In the genomic region with DNA sequence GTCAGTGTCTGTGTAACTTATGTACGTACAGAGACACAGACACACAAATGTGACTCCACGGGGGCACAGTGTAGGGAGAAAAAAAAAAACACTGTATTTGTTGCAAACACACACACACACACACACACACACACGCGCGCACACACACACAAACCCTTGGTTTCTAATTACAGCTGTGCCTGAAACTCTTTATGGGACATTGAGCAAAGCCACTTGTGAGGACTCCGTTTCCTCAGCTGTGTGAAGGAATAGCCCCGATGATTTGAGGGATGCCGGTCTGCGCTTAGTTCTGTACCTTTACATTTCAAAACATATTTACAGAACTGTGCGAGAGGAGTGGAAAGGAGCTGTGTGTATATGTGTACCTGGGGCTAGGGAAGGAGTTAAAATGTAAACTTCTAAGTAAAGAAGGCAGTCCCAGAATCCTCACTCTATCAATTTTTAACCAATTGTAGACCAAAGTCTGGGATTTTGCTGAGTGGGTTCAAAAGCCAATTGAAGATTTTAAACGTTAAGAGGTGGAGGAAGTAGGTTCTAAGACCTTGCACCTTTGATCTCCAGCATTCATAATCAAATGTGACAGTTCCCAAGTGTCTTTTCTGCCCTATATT, we compare ENCODE assay signal across 1 cellular context.
TF ChIP-seq lines count a peak whose summit lies in the region.

No MANE protein-coding gene starts in this region.

TF ChIP-seq in HepG2, 621 proteins besides CTCF, POLR2A, EP300 and RAD21 (continued from another document and continues in another):
- TF ChIP-seq, protein P1, sequence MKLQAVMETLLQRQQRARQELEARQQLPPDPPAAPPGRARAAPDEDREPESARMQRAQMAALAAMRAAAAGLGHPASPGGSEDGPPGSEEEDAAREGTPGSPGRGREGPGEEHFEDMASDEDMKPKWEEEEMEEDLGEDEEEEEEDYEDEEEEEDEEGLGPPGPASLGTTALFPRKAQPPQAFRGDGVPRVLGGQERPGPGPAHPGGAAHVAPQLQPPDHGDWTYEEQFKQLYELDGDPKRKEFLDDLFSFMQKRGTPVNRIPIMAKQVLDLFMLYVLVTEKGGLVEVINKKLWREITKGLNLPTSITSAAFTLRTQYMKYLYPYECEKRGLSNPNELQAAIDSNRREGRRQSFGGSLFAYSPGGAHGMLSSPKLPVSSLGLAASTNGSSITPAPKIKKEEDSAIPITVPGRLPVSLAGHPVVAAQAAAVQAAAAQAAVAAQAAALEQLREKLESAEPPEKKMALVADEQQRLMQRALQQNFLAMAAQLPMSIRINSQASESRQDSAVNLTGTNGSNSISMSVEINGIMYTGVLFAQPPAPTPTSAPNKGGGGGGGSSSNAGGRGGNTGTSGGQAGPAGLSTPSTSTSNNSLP (IDR thresholded peaks at IDR 0.05; ENCODE audit: low read depth, low read length) = no peak
- TF ChIP-seq ZNF75D (CRISPR knock-in tag; IDR thresholded peaks at IDR 0.05; ENCODE audit: borderline replicate concordance) (no peak), RFX3 (CRISPR knock-in tag; IDR thresholded peaks at IDR 0.05) (no peak), NFRKB (IDR thresholded peaks at IDR 0.05) (no peak), RAD51 (IDR thresholded peaks at IDR 0.05; ENCODE audit: borderline replicate concordance) (no peak), AGO2 (optimal IDR thresholded peaks at IDR 0.05; ENCODE audit: low read depth, low read length) (no peak), ZNF350 (CRISPR knock-in tag; IDR thresholded peaks at IDR 0.05; ENCODE audit: borderline replicate concordance, low read depth) (peak; percentile 61; the same call in 1 of the 2 replicates), SATB2 (CRISPR knock-in tag; IDR thresholded peaks at IDR 0.05) (no peak), MBNL3 (CRISPR knock-in tag; conservative IDR thresholded peaks at IDR 0.05) (no peak), ZNF616 (CRISPR knock-in tag; IDR thresholded peaks at IDR 0.05; ENCODE audit: low read depth) (no peak), ZC3H13 (CRISPR knock-in tag; IDR thresholded peaks at IDR 0.05) (no peak), BRD4 (CRISPR knock-in tag; IDR thresholded peaks at IDR 0.05) (no peak), ZBTB1 (CRISPR knock-in tag; IDR thresholded peaks at IDR 0.05; ENCODE audit: borderline replicate concordance) (no peak), HOXA5 (CRISPR knock-in tag; IDR thresholded peaks at IDR 0.05) (no peak; the same call in 1 of the 2 replicates), ATF7-NPFF (CRISPR knock-in tag; IDR thresholded peaks at IDR 0.05; ENCODE audit: low read depth) (no peak), IRX3 (CRISPR knock-in tag; IDR thresholded peaks at IDR 0.05; ENCODE audit: borderline replicate concordance, low read depth) (no peak), ZNF841 (CRISPR knock-in tag; IDR thresholded peaks at IDR 0.05; ENCODE audit: borderline replicate concordance) (no peak), ZNF253 (CRISPR knock-in tag; IDR thresholded peaks at IDR 0.05; ENCODE audit: borderline replicate concordance) (no peak), DMAP1 (CRISPR knock-in tag; IDR thresholded peaks at IDR 0.05) (no peak), RARG (CRISPR knock-in tag; IDR thresholded peaks at IDR 0.05; ENCODE audit: low read depth) (no peak), IKZF1 (IDR thresholded peaks at IDR 0.05) (no peak), ZNF546 (CRISPR knock-in tag; conservative IDR thresholded peaks at IDR 0.05) (no peak), SRSF9 (IDR thresholded peaks at IDR 0.05; ENCODE audit: borderline replicate concordance, insufficient read depth, low read depth, low read length, poor library complexity, severe bottlenecking) (no peak), AGO1 (IDR thresholded peaks at IDR 0.05; ENCODE audit: low read depth, low read length, poor library complexity, severe bottlenecking) (no peak), CENPX (CRISPR knock-in tag; IDR thresholded peaks at IDR 0.05) (no peak), HNRNPL (IDR thresholded peaks at IDR 0.05; ENCODE audit: low read depth, low read length) (no peak), CREM (IDR thresholded peaks at IDR 0.05) (peak; percentile 83), CREM (CRISPR knock-in tag; IDR thresholded peaks at IDR 0.05) (no peak), ZNF264 (CRISPR knock-in tag; IDR thresholded peaks at IDR 0.05) (no peak; the same call in 1 of the 2 replicates), GTF3A (CRISPR knock-in tag; conservative IDR thresholded peaks at IDR 0.05) (no peak), TCF7L2 (IDR thresholded peaks at IDR 0.05; ENCODE audit: low read depth, low read length) (no peak), TAF1 (CRISPR knock-in tag; IDR thresholded peaks at IDR 0.05) (no peak), ZNF660 (CRISPR knock-in tag; IDR thresholded peaks at IDR 0.05; ENCODE audit: borderline replicate concordance, low read depth) (no peak), ERF (CRISPR knock-in tag; IDR thresholded peaks at IDR 0.05) (no peak), JUND (CRISPR knock-in tag; IDR thresholded peaks at IDR 0.05) (no peak), ZSCAN20 (CRISPR knock-in tag; IDR thresholded peaks at IDR 0.05; ENCODE audit: borderline replicate concordance) (no peak), ZZZ3 (CRISPR knock-in tag; IDR thresholded peaks at IDR 0.05; ENCODE audit: borderline replicate concordance) (no peak), MED13 (CRISPR knock-in tag; IDR thresholded peaks at IDR 0.05) (0 out of 2 replicates have a peak, but pooled peaks have one; percentile 61), ARNT2 (CRISPR knock-in tag; IDR thresholded peaks at IDR 0.05; ENCODE audit: low read depth) (no peak), MYC (CRISPR knock-in tag; IDR thresholded peaks at IDR 0.05; ENCODE audit: borderline replicate concordance) (no peak), RNF2 (conservative IDR thresholded peaks at IDR 0.05; ENCODE audit: low read depth) (no peak)
- TF ChIP-seq, protein P2, sequence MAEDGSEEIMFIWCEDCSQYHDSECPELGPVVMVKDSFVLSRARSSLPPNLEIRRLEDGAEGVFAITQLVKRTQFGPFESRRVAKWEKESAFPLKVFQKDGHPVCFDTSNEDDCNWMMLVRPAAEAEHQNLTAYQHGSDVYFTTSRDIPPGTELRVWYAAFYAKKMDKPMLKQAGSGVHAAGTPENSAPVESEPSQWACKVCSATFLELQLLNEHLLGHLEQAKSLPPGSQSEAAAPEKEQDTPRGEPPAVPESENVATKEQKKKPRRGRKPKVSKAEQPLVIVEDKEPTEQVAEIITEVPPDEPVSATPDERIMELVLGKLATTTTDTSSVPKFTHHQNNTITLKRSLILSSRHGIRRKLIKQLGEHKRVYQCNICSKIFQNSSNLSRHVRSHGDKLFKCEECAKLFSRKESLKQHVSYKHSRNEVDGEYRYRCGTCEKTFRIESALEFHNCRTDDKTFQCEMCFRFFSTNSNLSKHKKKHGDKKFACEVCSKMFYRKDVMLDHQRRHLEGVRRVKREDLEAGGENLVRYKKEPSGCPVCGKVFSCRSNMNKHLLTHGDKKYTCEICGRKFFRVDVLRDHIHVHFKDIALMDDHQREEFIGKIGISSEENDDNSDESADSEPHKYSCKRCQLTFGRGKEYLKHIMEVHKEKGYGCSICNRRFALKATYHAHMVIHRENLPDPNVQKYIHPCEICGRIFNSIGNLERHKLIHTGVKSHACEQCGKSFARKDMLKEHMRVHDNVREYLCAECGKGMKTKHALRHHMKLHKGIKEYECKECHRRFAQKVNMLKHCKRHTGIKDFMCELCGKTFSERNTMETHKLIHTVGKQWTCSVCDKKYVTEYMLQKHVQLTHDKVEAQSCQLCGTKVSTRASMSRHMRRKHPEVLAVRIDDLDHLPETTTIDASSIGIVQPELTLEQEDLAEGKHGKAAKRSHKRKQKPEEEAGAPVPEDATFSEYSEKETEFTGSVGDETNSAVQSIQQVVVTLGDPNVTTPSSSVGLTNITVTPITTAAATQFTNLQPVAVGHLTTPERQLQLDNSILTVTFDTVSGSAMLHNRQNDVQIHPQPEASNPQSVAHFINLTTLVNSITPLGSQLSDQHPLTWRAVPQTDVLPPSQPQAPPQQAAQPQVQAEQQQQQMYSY (CRISPR knock-in tag; IDR thresholded peaks at IDR 0.05) = peak; percentile 20; the same call in 1 of the 2 replicates
- TF ChIP-seq, protein P3, sequence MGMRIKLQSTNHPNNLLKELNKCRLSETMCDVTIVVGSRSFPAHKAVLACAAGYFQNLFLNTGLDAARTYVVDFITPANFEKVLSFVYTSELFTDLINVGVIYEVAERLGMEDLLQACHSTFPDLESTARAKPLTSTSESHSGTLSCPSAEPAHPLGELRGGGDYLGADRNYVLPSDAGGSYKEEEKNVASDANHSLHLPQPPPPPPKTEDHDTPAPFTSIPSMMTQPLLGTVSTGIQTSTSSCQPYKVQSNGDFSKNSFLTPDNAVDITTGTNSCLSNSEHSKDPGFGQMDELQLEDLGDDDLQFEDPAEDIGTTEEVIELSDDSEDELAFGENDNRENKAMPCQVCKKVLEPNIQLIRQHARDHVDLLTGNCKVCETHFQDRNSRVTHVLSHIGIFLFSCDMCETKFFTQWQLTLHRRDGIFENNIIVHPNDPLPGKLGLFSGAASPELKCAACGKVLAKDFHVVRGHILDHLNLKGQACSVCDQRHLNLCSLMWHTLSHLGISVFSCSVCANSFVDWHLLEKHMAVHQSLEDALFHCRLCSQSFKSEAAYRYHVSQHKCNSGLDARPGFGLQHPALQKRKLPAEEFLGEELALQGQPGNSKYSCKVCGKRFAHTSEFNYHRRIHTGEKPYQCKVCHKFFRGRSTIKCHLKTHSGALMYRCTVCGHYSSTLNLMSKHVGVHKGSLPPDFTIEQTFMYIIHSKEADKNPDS (CRISPR knock-in tag; IDR thresholded peaks at IDR 0.05) = no peak; the same call in 1 of the 2 replicates
- TF ChIP-seq, protein P4, sequence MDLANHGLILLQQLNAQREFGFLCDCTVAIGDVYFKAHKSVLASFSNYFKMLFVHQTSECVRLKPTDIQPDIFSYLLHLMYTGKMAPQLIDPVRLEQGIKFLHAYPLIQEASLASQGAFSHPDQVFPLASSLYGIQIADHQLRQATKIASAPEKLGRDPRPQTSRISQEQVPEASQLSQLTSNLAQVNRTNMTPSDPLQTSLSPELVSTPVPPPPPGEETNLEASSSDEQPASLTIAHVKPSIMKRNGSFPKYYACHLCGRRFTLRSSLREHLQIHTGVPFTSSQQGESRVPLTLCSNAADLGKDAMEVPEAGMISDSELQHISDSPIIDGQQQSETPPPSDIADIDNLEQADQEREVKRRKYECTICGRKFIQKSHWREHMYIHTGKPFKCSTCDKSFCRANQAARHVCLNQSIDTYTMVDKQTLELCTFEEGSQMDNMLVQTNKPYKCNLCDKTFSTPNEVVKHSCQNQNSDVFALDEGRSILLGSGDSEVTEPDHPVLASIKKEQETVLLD (CRISPR knock-in tag; IDR thresholded peaks at IDR 0.05; ENCODE audit: low read depth) = no peak
- TF ChIP-seq, protein P5, sequence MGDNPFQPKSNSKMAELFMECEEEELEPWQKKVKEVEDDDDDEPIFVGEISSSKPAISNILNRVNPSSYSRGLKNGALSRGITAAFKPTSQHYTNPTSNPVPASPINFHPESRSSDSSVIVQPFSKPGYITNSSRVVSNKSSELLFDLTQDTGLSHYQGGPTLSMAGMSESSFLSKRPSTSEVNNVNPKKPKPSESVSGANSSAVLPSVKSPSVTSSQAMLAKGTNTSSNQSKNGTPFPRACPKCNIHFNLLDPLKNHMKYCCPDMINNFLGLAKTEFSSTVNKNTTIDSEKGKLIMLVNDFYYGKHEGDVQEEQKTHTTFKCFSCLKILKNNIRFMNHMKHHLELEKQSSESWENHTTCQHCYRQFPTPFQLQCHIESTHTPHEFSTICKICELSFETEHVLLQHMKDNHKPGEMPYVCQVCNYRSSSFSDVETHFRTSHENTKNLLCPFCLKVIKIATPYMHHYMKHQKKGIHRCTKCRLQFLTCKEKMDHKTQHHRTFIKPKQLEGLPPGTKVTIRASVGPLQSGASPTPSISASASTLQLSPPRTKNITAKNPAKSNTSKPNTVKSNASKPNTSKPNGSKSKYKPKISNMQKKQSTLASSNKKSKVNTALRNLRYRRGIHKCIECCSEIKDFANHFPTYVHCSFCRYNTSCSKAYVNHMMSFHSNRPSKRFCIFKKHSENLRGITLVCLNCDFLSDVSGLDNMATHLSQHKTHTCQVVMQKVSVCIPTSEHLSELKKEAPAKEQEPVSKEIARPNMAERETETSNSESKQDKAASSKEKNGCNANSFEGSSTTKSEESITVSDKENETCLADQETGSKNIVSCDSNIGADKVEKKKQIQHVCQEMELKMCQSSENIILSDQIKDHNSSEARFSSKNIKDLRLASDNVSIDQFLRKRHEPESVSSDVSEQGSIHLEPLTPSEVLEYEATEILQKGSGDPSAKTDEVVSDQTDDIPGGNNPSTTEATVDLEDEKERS (CRISPR knock-in tag; IDR thresholded peaks at IDR 0.05) = no peak
- TF ChIP-seq, protein P6, sequence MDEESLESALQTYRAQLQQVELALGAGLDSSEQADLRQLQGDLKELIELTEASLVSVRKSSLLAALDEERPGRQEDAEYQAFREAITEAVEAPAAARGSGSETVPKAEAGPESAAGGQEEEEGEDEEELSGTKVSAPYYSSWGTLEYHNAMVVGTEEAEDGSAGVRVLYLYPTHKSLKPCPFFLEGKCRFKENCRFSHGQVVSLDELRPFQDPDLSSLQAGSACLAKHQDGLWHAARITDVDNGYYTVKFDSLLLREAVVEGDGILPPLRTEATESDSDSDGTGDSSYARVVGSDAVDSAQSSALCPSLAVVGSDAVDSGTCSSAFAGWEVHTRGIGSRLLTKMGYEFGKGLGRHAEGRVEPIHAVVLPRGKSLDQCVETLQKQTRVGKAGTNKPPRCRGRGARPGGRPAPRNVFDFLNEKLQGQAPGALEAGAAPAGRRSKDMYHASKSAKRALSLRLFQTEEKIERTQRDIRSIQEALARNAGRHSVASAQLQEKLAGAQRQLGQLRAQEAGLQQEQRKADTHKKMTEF (CRISPR knock-in tag; IDR thresholded peaks at IDR 0.05) = peak; percentile 31
- TF ChIP-seq, protein P7, sequence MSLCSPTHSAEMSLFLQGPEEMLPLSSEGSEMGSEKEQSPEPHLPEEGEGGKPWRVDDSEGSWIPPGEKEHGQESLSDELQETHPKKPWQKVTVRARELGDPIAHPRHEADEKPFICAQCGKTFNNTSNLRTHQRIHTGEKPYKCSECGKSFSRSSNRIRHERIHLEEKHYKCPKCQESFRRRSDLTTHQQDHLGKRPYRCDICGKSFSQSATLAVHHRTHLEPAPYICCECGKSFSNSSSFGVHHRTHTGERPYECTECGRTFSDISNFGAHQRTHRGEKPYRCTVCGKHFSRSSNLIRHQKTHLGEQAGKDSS (CRISPR knock-in tag; IDR thresholded peaks at IDR 0.05; ENCODE audit: borderline replicate concordance, low read depth) = no peak
- TF ChIP-seq, protein P8, sequence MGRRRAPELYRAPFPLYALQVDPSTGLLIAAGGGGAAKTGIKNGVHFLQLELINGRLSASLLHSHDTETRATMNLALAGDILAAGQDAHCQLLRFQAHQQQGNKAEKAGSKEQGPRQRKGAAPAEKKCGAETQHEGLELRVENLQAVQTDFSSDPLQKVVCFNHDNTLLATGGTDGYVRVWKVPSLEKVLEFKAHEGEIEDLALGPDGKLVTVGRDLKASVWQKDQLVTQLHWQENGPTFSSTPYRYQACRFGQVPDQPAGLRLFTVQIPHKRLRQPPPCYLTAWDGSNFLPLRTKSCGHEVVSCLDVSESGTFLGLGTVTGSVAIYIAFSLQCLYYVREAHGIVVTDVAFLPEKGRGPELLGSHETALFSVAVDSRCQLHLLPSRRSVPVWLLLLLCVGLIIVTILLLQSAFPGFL (CRISPR knock-in tag; IDR thresholded peaks at IDR 0.05) = no peak
- TF ChIP-seq, protein P9, sequence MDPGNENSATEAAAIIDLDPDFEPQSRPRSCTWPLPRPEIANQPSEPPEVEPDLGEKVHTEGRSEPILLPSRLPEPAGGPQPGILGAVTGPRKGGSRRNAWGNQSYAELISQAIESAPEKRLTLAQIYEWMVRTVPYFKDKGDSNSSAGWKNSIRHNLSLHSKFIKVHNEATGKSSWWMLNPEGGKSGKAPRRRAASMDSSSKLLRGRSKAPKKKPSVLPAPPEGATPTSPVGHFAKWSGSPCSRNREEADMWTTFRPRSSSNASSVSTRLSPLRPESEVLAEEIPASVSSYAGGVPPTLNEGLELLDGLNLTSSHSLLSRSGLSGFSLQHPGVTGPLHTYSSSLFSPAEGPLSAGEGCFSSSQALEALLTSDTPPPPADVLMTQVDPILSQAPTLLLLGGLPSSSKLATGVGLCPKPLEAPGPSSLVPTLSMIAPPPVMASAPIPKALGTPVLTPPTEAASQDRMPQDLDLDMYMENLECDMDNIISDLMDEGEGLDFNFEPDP (CRISPR knock-in tag; conservative IDR thresholded peaks at IDR 0.05) = no peak
